In the genomic region with DNA sequence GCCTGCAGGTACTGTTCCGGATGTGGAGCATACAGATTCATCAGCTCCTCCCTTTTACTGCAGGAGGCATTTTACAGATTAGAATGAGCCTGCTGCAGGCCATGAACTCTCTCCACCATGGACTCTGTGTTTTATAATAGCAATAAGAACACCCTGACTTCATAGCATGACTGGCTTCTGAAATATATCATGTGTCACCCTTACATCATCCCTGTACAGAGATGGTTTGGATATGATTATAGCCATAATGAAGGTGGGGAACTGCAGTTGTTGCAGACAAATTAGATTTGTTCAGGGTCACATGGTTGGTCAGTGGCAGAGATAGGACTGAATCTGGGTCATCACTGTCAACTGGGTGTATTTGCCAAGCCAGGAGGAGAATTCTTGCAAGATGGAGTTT, we compare ENCODE assay signal across 15 cellular contexts.
DNase-seq lines count a peak whose midpoint lies in the region; ATAC-seq, FAIRE-seq and TF ChIP-seq lines count a peak whose summit lies in the region.
"Had no signal": no experiment of that assay in that cellular context is flagged by ENCODE, and none has a peak within 500 bp of the region (broad histone marks: within the 10 kb centered on the region; RNA-seq: fewer than 3 reads in every experiment).

No MANE protein-coding gene starts in this region.

- no peak for FAIRE-seq in HepG2 (lab: Jason Lieb, UNC)

- no peaks in the 10 kb centered on the region for H3K9me3 ChIP-seq in right lobe of liver
- no peaks in the 10 kb centered on the region for H3K9me3 ChIP-seq in HepG2 (ENCODE audit: low read length)
- no peaks in the 10 kb centered on the region for H3K9me3 ChIP-seq in hepatocyte (ENCODE audit: low read depth)
- no peaks in the 10 kb centered on the region for H3K9me3 ChIP-seq in spleen
- H3K9me3 ChIP-seq: BLaER1 treated with 17β-estradiol and CSF1 and Interleukin-3, amounts not matched to agents 10 nM and 100 nM; upper lobe of left lung had no signal

- intact Hi-C loops in right lobe of liver (cut with DNase I) = no loop called here
- intact Hi-C loops in HepG2 (cut with micrococcal nuclease; ENCODE audit: unreplicated experiment) = no loop called here
- intact Hi-C loops in spleen (cut with DNase I; ENCODE audit: low total_unique reads) = no loop called here

- H3K4me1 ChIP-seq in right lobe of liver = peaks cover 0 to 27% (median 12%) of the 10 kb centered on the region in 4 donors
- peaks cover 21% of the 10 kb centered on the region for H3K4me1 ChIP-seq in HepG2 (ENCODE audit: insufficient read depth, low read length)
- H3K4me1 ChIP-seq in hepatocyte (ENCODE audit: insufficient read depth) = peaks cover 9% of the 10 kb centered on the region
- peaks cover 0 to 70% (median 20%) of the 10 kb centered on the region in 6 donors for H3K4me1 ChIP-seq in spleen
- H3K4me1 ChIP-seq: parathyroid adenoma had no signal

- ATAC-seq in right lobe of liver (peak in 3 of 4 donors; percentile 10 to 38 (median 34)), HepG2 (no peak)
- ATAC-seq: effector memory CD8-positive, alpha-beta T cell; WTC11 had no signal

- H4K20me1 ChIP-seq in HepG2 (ENCODE audit: insufficient read depth, low read length) = peaks cover 24% of the 10 kb centered on the region; the same call in 1 of the 2 replicates
- peaks cover 27% of the 10 kb centered on the region for H4K20me1 ChIP-seq in hepatocyte (ENCODE audit: insufficient read depth, poor library complexity, severe bottlenecking)

- no peak for TF ChIP-seq EP300 in HepG2 (IDR thresholded peaks at IDR 0.05; ENCODE audit: low read depth in 2 of 2, low read length in 2 of 2)
- TF ChIP-seq EP300 in HepG2 (CRISPR knock-in tag; IDR thresholded peaks at IDR 0.05; ENCODE audit: borderline replicate concordance) = no peak

- TF ChIP-seq CTCF in right lobe of liver (IDR thresholded peaks at IDR 0.05) = no peak
- TF ChIP-seq CTCF in HepG2 (CRISPR knock-in tag; IDR thresholded peaks at IDR 0.05) = no peak
- TF ChIP-seq CTCF in astrocyte of the spinal cord (IDR thresholded peaks at IDR 0.05; ENCODE audit: low read depth, low read length) = no peak
- TF ChIP-seq CTCF in hepatocyte (IDR thresholded peaks at IDR 0.05; ENCODE audit: poor library complexity) = no peak
- no peak for TF ChIP-seq CTCF in spleen (IDR thresholded peaks at IDR 0.05 in 8 of 11, conservative IDR thresholded peaks at IDR 0.05 in 3 of 11)

- no peak overlapping the region for H3K9ac ChIP-seq in HepG2 (ENCODE audit: insufficient read depth, low read depth, low read length)
- H3K9ac ChIP-seq: BLaER1 treated with 17β-estradiol and CSF1 and Interleukin-3, amounts not matched to agents 10 nM and 100 nM; parathyroid adenoma had no signal

- H3K27ac ChIP-seq in right lobe of liver (no peak overlapping the region), HepG2 (ENCODE audit: extremely low read length, insufficient read depth, low read length) (no peak overlapping the region), hepatocyte (no peak overlapping the region), spleen (peak overlapping the region in 1 of 8 donors; percentile 3)
- H3K27ac ChIP-seq: BLaER1 treated with 17β-estradiol and CSF1 and Interleukin-3, amounts not matched to agents 10 nM and 100 nM; parathyroid adenoma; upper lobe of left lung had no signal

- BruUV-seq in HepG2 (replicated peaks; lab: Mats Ljungman, UMichigan) = no TSS peak

- TF ChIP-seq POLR2A in right lobe of liver (IDR thresholded peaks at IDR 0.05) (no peak), HepG2 (IDR thresholded peaks at IDR 0.05; ENCODE audit: insufficient read depth in 1 of 2, low read depth in 2 of 2, low read length in 2 of 2) (no peak), spleen (IDR thresholded peaks at IDR 0.05) (no peak)

- H3K9me2 ChIP-seq in hepatocyte (replicated peaks; ENCODE audit: insufficient read depth) = no peaks in the 10 kb centered on the region

- DNase-seq in right lobe of liver = no peak
- DNase-seq in HepG2 (ENCODE audit: low spot score) = no peak
- peak; percentile 46 for DNase-seq in astrocyte of the spinal cord (ENCODE audit: low read depth, low spot score)
- peak; percentile 37 for DNase-seq in hepatocyte (ENCODE audit: low spot score)
- no peak for DNase-seq in H7
- DNase-seq in spleen = no peak
- no peak for DNase-seq in iPS-NIHi11 (ENCODE audit: low spot score)
- no peak for DNase-seq in activated CD8-positive, alpha-beta memory T cell treated with anti-CD3 and anti-CD28 coated beads, Interleukin-2, amount 50 U/mL, for 48 hours
- DNase-seq: activated gamma-delta T cell treated with Interleukin-2 at 50 U/mL for 16 hours; effector memory CD8-positive, alpha-beta T cell; NCI-H1105 treated with DMSO at 0.1 percent for 48 hours; upper lobe of left lung had no signal

- CTCF ChIA-PET in HepG2 (lab: Yijun Ruan, JAX; ENCODE audit: low intra/inter-chr PET ratio, low total read pairs) = no interaction called here

- peaks cover 0 to 18% (median 5%) of the 10 kb centered on the region in 4 donors for H3K36me3 ChIP-seq in right lobe of liver
- peaks cover 4 to 19% of the 10 kb centered on the region in 2 experiments; a peak in 4 of 5 replicates for H3K36me3 ChIP-seq in HepG2 (replicated peaks in 1 of 2; ENCODE audit: control insufficient read depth in 1 of 2, insufficient read depth in 2 of 2, low read length in 2 of 2)
- H3K36me3 ChIP-seq in hepatocyte (replicated peaks; ENCODE audit: insufficient read depth, low read depth) = no peaks in the 10 kb centered on the region
- H3K36me3 ChIP-seq in H7 (replicated peaks; ENCODE audit: control insufficient read depth, insufficient read depth, low read length) = no peaks in the 10 kb centered on the region
- H3K36me3 ChIP-seq in spleen = peaks cover 0 to 35% (median 12%) of the 10 kb centered on the region in 6 donors

- POLR2A ChIA-PET in HepG2 (lab: Yijun Ruan, JAX) = no interaction called here

- peaks cover 38% of the 10 kb centered on the region for H3K79me2 ChIP-seq in HepG2 (ENCODE audit: insufficient read depth, low read length)
- peaks cover 80% of the 10 kb centered on the region for H3K79me2 ChIP-seq in hepatocyte

- H2AFZ ChIP-seq in HepG2 (ENCODE audit: low read length) = no peak overlapping the region
- H2AFZ ChIP-seq in hepatocyte = no peak overlapping the region
- H2AFZ ChIP-seq: parathyroid adenoma had no signal

- TF ChIP-seq RAD21 in HepG2 (CRISPR knock-in tag; IDR thresholded peaks at IDR 0.05) = no peak

- H3K4me3 ChIP-seq in right lobe of liver = no peak overlapping the region
- H3K4me3 ChIP-seq in HepG2 (replicated peaks in 1 of 3; ENCODE audit: insufficient read depth in 1 of 3, low read depth in 2 of 3, low read length in 3 of 3) = no peak overlapping the region
- no peak overlapping the region for H3K4me3 ChIP-seq in astrocyte of the spinal cord (ENCODE audit: low read depth, low read length)
- no peak overlapping the region for H3K4me3 ChIP-seq in hepatocyte
- no peak overlapping the region for H3K4me3 ChIP-seq in H7 (ENCODE audit: insufficient read depth, low read depth, low read length)
- H3K4me3 ChIP-seq in spleen = no peak overlapping the region
- H3K4me3 ChIP-seq: BLaER1 treated with 17β-estradiol and CSF1 and Interleukin-3, amounts not matched to agents 10 nM and 100 nM; upper lobe of left lung had no signal

- 80% methylated on average over 1 of the region's 1 CpG for WGBS in right lobe of liver (ENCODE audit: insufficient coverage, low coverage, low lambda C conversion rate, missing lambda C conversion rate)
- 93% methylated on average over 1 of the region's 1 CpG for WGBS in HepG2 (ENCODE audit: low lambda C conversion rate)
- 57% methylated on average over 1 of the region's 1 CpG for WGBS in hepatocyte (ENCODE audit: low lambda C conversion rate, missing lambda C conversion rate)
- 91 to 100% (median 94%) methylated on average over 1 of the region's 1 CpG for WGBS in spleen, 5 donors

- in situ Hi-C loops in HepG2 (cut with HindIII; ENCODE audit: extremely low pct_ligation_motif_present, low pct_unique_long_range_greater_than_20kb) (no loop called here), astrocyte of the spinal cord (cut with HindIII; ENCODE audit: low sequenced_read_pairs) (no loop called here)

- H3K27me3 ChIP-seq in right lobe of liver (no peaks in the 10 kb centered on the region), HepG2 (ENCODE audit: control insufficient read depth in 1 of 2, insufficient read depth in 2 of 2, low read length in 2 of 2) (no peaks in the 10 kb centered on the region), hepatocyte (no peaks in the 10 kb centered on the region), H7 (ENCODE audit: control insufficient read depth, insufficient read depth, low read length) (no peaks in the 10 kb centered on the region), spleen (replicated peaks in 1 of 7) (no peaks in the 10 kb centered on the region)
- H3K27me3 ChIP-seq: BLaER1 treated with 17β-estradiol and CSF1 and Interleukin-3, amounts not matched to agents 10 nM and 100 nM; upper lobe of left lung had no signal

- no peak overlapping the region for H3K4me2 ChIP-seq in HepG2 (ENCODE audit: low read depth, low read length)
- no peak overlapping the region for H3K4me2 ChIP-seq in hepatocyte

TF ChIP-seq in HepG2, 621 proteins besides CTCF, POLR2A, EP300 and RAD21:
- no peak for TF ChIP-seq ZFP36L2 (CRISPR knock-in tag; IDR thresholded peaks at IDR 0.05)
- no peak for TF ChIP-seq ARNTL (CRISPR knock-in tag; IDR thresholded peaks at IDR 0.05)
- no peak for TF ChIP-seq SNAI1 (CRISPR knock-in tag; IDR thresholded peaks at IDR 0.05; ENCODE audit: borderline replicate concordance)
TF ChIP-seq in HepG2: peak in this region for 0.

Comparison
In these comparisons a context has a peak if more than half of its experiments do, and no peak if none do; other contexts are left out.
1. DNase-seq: peak in astrocyte of the spinal cord (single experiment) and hepatocyte (single experiment); none in right lobe of liver (0 of 3), HepG2 (single experiment), H7 (single experiment), spleen (single experiment), iPS-NIHi11 (single experiment) and activated CD8-positive, alpha-beta memory T cell treated with anti-CD3 and anti-CD28 coated beads, Interleukin-2, amount 50 U/mL, for 48 hours (single experiment).